Comparison of ENCODE assay signal across 10 cellular contexts in genomic region chr1:35449334-35450008, GRCh38.
DNase-seq lines count a peak whose midpoint lies in the region; ATAC-seq and TF ChIP-seq lines count a peak whose summit lies in the region.
"Had no signal": no experiment of that assay in that cellular context is flagged by ENCODE, and none has a peak within 500 bp of the region (broad histone marks: within the 10 kb centered on the region; RNA-seq: fewer than 3 reads in every experiment).

No MANE protein-coding gene starts in this region.

- peak overlapping the region; percentile 3 for H3K4me2 ChIP-seq in mammary epithelial cell (ENCODE audit: insufficient read depth, low read depth, low read length)

- H3K9me3 ChIP-seq in mammary epithelial cell (replicated peaks; ENCODE audit: insufficient read depth, low read length) (no peaks in the 10 kb centered on the region), left lung (no peaks in the 10 kb centered on the region), ascending aorta (no peaks in the 10 kb centered on the region)

- dilution Hi-C loops in mammary epithelial cell (cut with HindIII; ENCODE audit: low sequenced_read_pairs): no loop called here

- H3K27me3 ChIP-seq in mammary epithelial cell (ENCODE audit: insufficient read depth, low read length) (peaks cover 2% of the 10 kb centered on the region), left lung (no peaks in the 10 kb centered on the region), ascending aorta (no peaks in the 10 kb centered on the region)

- no peak overlapping the region for H2AFZ ChIP-seq in mammary epithelial cell (ENCODE audit: low read depth, low read length)

- H3K4me3 ChIP-seq in mammary epithelial cell (replicated peaks in 1 of 3; ENCODE audit: insufficient read depth in 1 of 3, low read depth in 2 of 3, low read length in 3 of 3) (no peak overlapping the region), left lung (no peak overlapping the region), ascending aorta (no peak overlapping the region)

- in situ Hi-C loops in mammary epithelial cell (cut with MboI; ENCODE audit: low sequenced_read_pairs in 2 of 2): loop anchor here (5.0 to 10.0 kb wide), 2 partner anchors 113 to 275 kb away; no protein-coding TSS in a partner anchor

- H3K27ac ChIP-seq in mammary epithelial cell (ENCODE audit: insufficient read depth, low read depth, low read length) (peak overlapping the region; percentile 83), left lung (peak overlapping the region; percentile 63 to 82), ascending aorta (no peak overlapping the region)

- intact Hi-C loops in mammary epithelial cell (cut with micrococcal nuclease) (loop anchor here (2.0 kb wide), 1 partner anchor 247 kb away; no protein-coding TSS in a partner anchor), left lung (cut with DNase I) (loop anchor here in 1 of 2 donors (5.0 kb wide), 1 partner anchor 113 kb away; no protein-coding TSS in a partner anchor), ascending aorta (cut with DNase I) (loop anchor here (2.0 to 5.0 kb wide), 3 partner anchors 107 to 323 kb away; partner anchors contain the start of genes KIAA0319L and NCDN)

- ATAC-seq in left lung (peak; percentile 8), HG02840 (IDR thresholded peaks at IDR 0.05; ENCODE audit: low FRiP score, unreplicated experiment) (no peak)

- peaks cover 6% of the 10 kb centered on the region for H3K36me3 ChIP-seq in mammary epithelial cell (ENCODE audit: insufficient read depth, low read length)
- peaks cover 0 to 24% of the 10 kb centered on the region in 2 donors for H3K36me3 ChIP-seq in left lung
- H3K36me3 ChIP-seq in ascending aorta: peaks cover 40 to 64% of the 10 kb centered on the region in 2 donors

- H3K79me2 ChIP-seq in mammary epithelial cell (ENCODE audit: insufficient read depth, low read length): no peaks in the 10 kb centered on the region

- peaks cover 2% of the 10 kb centered on the region for H4K20me1 ChIP-seq in mammary epithelial cell (ENCODE audit: insufficient read depth, low read length)

- peak; percentile 79 for DNase-seq in AG08396 (ENCODE audit: low spot score)
- peak; percentile 75 for DNase-seq in NCI-H226
- peak; percentile 96 for DNase-seq in mammary epithelial cell
- no peak for DNase-seq in left lung
- DNase-seq in activated naive CD4-positive, alpha-beta T cell treated with anti-CD3 and anti-CD28 coated beads, Interleukin-2, amount 50 U/mL, for 16 hours: no peak
- no peak for DNase-seq in AML-193 (lab: John Stamatoyannopoulos, UW)
- no peak for DNase-seq in ascending aorta (ENCODE audit: low spot score in 2 of 2)
- DNase-seq: NCI-H2081 treated with DMSO at 0.1 percent for 48 hours, SIG-M5 had no signal

- no peak overlapping the region for H3K9ac ChIP-seq in mammary epithelial cell (ENCODE audit: insufficient read depth, low read length)

- H3K4me1 ChIP-seq in mammary epithelial cell (ENCODE audit: insufficient read depth, low read length) (peaks cover 29% of the 10 kb centered on the region), left lung (peaks cover 41 to 90% of the 10 kb centered on the region in 2 donors), ascending aorta (peaks cover 9 to 12% of the 10 kb centered on the region in 2 donors)

- CTCF ChIA-PET in mammary epithelial cell (lab: Charles Lee; ENCODE audit: low non-redundant PET): interaction anchor here (0.8 to 1.2 kb wide), 2 partner anchors 106 to 115 kb away, joined by 5 to 7 read pairs; no protein-coding TSS in a partner anchor

- WGBS in mammary epithelial cell (ENCODE audit: low coverage, missing lambda C conversion rate): 68% methylated on average over 7 of the region's 7 CpGs

- no TSS peak for BruUV-seq in mammary epithelial cell (replicated peaks; lab: Mats Ljungman, UMichigan)

- TF ChIP-seq CTCF in mammary epithelial cell (conservative IDR thresholded peaks at IDR 0.05 in 1 of 2, IDR thresholded peaks at IDR 0.05 in 1 of 2; ENCODE audit: extremely low read depth in 1 of 2, insufficient read depth in 1 of 2, low read depth in 1 of 2, low read length in 2 of 2): no peak
- no peak for TF ChIP-seq CTCF in left lung (IDR thresholded peaks at IDR 0.05)
- no peak for TF ChIP-seq CTCF in ascending aorta (IDR thresholded peaks at IDR 0.05)

Comparison
In these comparisons a context has a peak if more than half of its experiments do, and no peak if none do; other contexts are left out.
1. DNase-seq: peak in AG08396 (single experiment), NCI-H226 (single experiment) and mammary epithelial cell (single experiment); none in left lung (0 of 2), activated naive CD4-positive, alpha-beta T cell treated with anti-CD3 and anti-CD28 coated beads, Interleukin-2, amount 50 U/mL, for 16 hours (single experiment), AML-193 (0 of 2) and ascending aorta (0 of 2).
2. H3K27ac ChIP-seq: peak in mammary epithelial cell (single experiment) and left lung (2 of 2); none in ascending aorta (0 of 2).